ENCODE assay signal across 28 cellular contexts in the genomic region with DNA sequence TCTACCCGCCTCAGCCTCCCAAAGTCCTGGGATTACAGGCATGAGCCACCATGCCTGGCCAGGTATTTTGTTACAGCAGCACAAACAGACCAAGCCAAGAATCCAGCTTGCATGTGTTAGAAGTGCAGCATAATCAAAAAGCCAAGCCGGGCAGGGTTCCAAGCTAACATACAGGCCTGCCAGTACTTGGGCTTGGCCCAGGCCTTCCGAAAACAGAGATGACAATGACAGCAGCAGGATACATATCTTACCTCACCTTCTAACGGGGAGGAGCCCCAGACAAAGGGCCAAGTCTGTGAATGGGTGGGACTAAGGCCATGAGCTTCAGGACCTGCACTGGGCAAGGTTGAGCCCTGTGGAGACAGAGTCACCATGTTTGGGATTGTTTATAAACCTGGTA.
DNase-seq lines count a peak whose midpoint lies in the region; ATAC-seq and TF ChIP-seq lines count a peak whose summit lies in the region.
"Had no signal": no experiment of that assay in that cellular context is flagged by ENCODE, and none has a peak within 500 bp of the region (broad histone marks: within the 10 kb centered on the region; RNA-seq: fewer than 3 reads in every experiment).

No MANE protein-coding gene starts in this region.

- H2BK120ac ChIP-seq in mesenchymal stem cell (ENCODE audit: low read depth, low read length) = no peak overlapping the region

- no peak overlapping the region for H3K4me2 ChIP-seq in mesenchymal stem cell (ENCODE audit: low read length, poor library complexity, severe bottlenecking)

- H3K27ac ChIP-seq in VCaP = peak overlapping the region; percentile 5; the same call in 1 of the 2 replicates
- H3K27ac ChIP-seq in psoas muscle = peak overlapping the region; percentile 90
- no peak overlapping the region for H3K27ac ChIP-seq in mesenchymal stem cell (ENCODE audit: low read length, poor library complexity, severe bottlenecking)
- H3K27ac ChIP-seq: colonic mucosa, left lung, tibial nerve had no signal

- no peak overlapping the region for H3K18ac ChIP-seq in mesenchymal stem cell (ENCODE audit: low read depth in 1 of 2, low read length in 2 of 2)

- peak overlapping the region; percentile 47 for H3K4me3 ChIP-seq in psoas muscle
- H3K4me3 ChIP-seq in mesenchymal stem cell (ENCODE audit: insufficient read depth in 1 of 2, low read depth in 1 of 2, low read length in 2 of 2) = no peak overlapping the region
- H3K4me3 ChIP-seq: colonic mucosa, left lung, tibial nerve had no signal

- H4K8ac ChIP-seq in mesenchymal stem cell (ENCODE audit: low read length) = no peak overlapping the region

- DNase-seq in NCI-H2171 treated with DMSO at 0.1 percent for 48 hours (lab: John Stamatoyannopoulos, UW) = peak; percentile 32
- DNase-seq in NCI-H2171 (lab: John Stamatoyannopoulos, UW) = no peak
- DNase-seq in cardiac septum (ENCODE audit: low spot score) = peak; percentile 75
- peak; percentile 73 to 84 for DNase-seq in psoas muscle
- DNase-seq in G401 (ENCODE audit: low spot score) = no peak
- DNase-seq in mesenchymal stem cell = no peak
- no peak for DNase-seq in activated T-cell treated with anti-CD3 and anti-CD28 coated beads for 4 hours
- DNase-seq: activated CD4-positive, alpha-beta T cell treated with anti-CD3 and anti-CD28 coated beads, Interleukin-2, amount 10 ng/mL, durations not matched to agents 24 days and 14 days; activated naive CD4-positive, alpha-beta T cell treated with Interleukin-2 at 50 U/mL for 16 hours; activated T-cell treated with anti-CD3 and anti-CD28 coated beads, Interleukin-2, amount 50 U/mL, for 48 hours; CD4-positive, alpha-beta memory T cell; colonic mucosa; effector memory CD4-positive, alpha-beta T cell; foreskin melanocyte; hypothalamus; immature natural killer cell; Kasumi-1; left lung; natural killer cell; NCI-H1930; NCI-H510A; NK-92 treated with Interleukin-12 subunit alpha and Interleukin-12 subunit beta, amount 100 ng/mL, for 24 hours; PC-3; SHP77 treated with DMSO at 0.1 percent for 48 hours; stimulated activated CD4-positive, alpha-beta T cell treated with anti-CD3 and anti-CD28 coated beads, Interleukin-2, amount 100 ng/mL, for 24 hours; T-helper 9 cell had no signal

- H4K91ac ChIP-seq in mesenchymal stem cell (ENCODE audit: low read length) = no peak overlapping the region

- in situ Hi-C loops in G401 (cut with HindIII; ENCODE audit: low sequenced_read_pairs) = no loop called here

- no peak overlapping the region for H3K9ac ChIP-seq in mesenchymal stem cell (ENCODE audit: low read length)

- H2AFZ ChIP-seq in mesenchymal stem cell (ENCODE audit: low read depth, low read length) = no peak overlapping the region

- no peak overlapping the region for H2BK12ac ChIP-seq in mesenchymal stem cell (ENCODE audit: low read length in 2 of 2)

- no peak overlapping the region for H3K14ac ChIP-seq in mesenchymal stem cell (ENCODE audit: low read length in 2 of 2)

- H3K4me1 ChIP-seq in psoas muscle (peaks cover 30% of the 10 kb centered on the region), mesenchymal stem cell (ENCODE audit: control insufficient read depth, insufficient read depth, low read depth, low read length) (no peaks in the 10 kb centered on the region)
- H3K4me1 ChIP-seq: colonic mucosa, left lung, tibial nerve had no signal

- H3K23ac ChIP-seq in mesenchymal stem cell (ENCODE audit: low read length in 2 of 2) = no peak overlapping the region

- WGBS in psoas muscle, 3 donors = 23 to 38% (median 26%) methylated on average over 4 of the region's 4 CpGs
- 92% methylated on average over 3 of the region's 4 CpGs for WGBS in mesenchymal stem cell

- H2BK5ac ChIP-seq in mesenchymal stem cell (ENCODE audit: low read depth, low read length, poor library complexity, severe bottlenecking) = no peak overlapping the region

- H3K36me3 ChIP-seq in psoas muscle (ENCODE audit: insufficient read depth in 1 of 2, low read depth in 1 of 2) (no peaks in the 10 kb centered on the region), mesenchymal stem cell (ENCODE audit: control insufficient read depth in 1 of 2, insufficient read depth in 2 of 2, low read depth in 1 of 2, low read length in 2 of 2) (no peaks in the 10 kb centered on the region)
- H3K36me3 ChIP-seq: colonic mucosa, left lung, tibial nerve had no signal

- H3K27me3 ChIP-seq in psoas muscle (ENCODE audit: insufficient read depth in 3 of 3, low read length in 2 of 3) (no peaks in the 10 kb centered on the region), mesenchymal stem cell (ENCODE audit: control insufficient read depth in 1 of 2, insufficient read depth in 1 of 2, low read length in 2 of 2) (no peaks in the 10 kb centered on the region)
- H3K27me3 ChIP-seq: colonic mucosa, left lung, tibial nerve had no signal

- H3K4ac ChIP-seq in mesenchymal stem cell (ENCODE audit: low read depth in 1 of 2, low read length in 2 of 2) = peak overlapping the region in 1 of 2 experiments; percentile 6

- intact Hi-C loops in cardiac septum (cut with DNase I) (no loop called here), psoas muscle (cut with DNase I) (loop anchor here (5.0 to 10.0 kb wide), 2 partner anchors 47 to 91 kb away; a partner anchor contains a TSS)

- no peaks in the 10 kb centered on the region for H3K79me1 ChIP-seq in mesenchymal stem cell (replicated peaks; ENCODE audit: low read length, poor library complexity, severe bottlenecking)

- H2AK5ac ChIP-seq in mesenchymal stem cell (ENCODE audit: low read length, severe bottlenecking) = no peak overlapping the region

- peak; percentile 88 to 96 (median 94) for ATAC-seq in psoas muscle
- ATAC-seq: left lung, natural killer cell, PC-3 had no signal

- H2BK15ac ChIP-seq in mesenchymal stem cell (ENCODE audit: low read depth, poor library complexity, severe bottlenecking) = no peak overlapping the region

- TF ChIP-seq CTCF in VCaP (conservative IDR thresholded peaks at IDR 0.05) (no peak), psoas muscle (IDR thresholded peaks at IDR 0.05) (no peak)

- H3K9me3 ChIP-seq in psoas muscle (peaks cover 3% of the 10 kb centered on the region), mesenchymal stem cell (ENCODE audit: control insufficient read depth, low read length) (no peaks in the 10 kb centered on the region)
- H3K9me3 ChIP-seq: colonic mucosa, left lung, tibial nerve had no signal

Comparison
In these comparisons a context has a peak if more than half of its experiments do, and no peak if none do; other contexts are left out.
1. DNase-seq: peak in NCI-H2171 treated with DMSO at 0.1 percent for 48 hours (single experiment), cardiac septum (single experiment) and psoas muscle (2 of 2); none in NCI-H2171 (single experiment), G401 (single experiment), mesenchymal stem cell (single experiment) and activated T-cell treated with anti-CD3 and anti-CD28 coated beads for 4 hours (single experiment).